In the genomic region with DNA sequence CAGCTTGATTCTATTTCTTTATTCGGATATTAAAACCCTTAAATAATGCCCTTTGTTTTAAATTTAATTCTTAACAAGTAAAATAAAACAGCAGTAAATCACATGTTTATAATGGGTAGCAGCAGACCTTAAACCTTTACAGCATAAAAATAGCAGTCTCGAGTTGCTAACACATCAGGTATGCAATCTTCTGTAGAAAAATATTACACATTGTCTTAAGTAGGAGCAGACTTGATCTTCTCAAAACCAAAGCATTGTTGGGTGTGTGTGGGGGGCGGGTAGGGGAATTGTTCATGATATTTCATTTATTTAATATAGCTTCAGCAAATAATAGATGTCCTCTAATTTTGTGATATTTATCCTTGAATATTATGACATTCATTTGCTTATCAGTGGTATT, we compare ENCODE assay signal across 21 cellular contexts.
"Had no signal": no experiment of that assay in that cellular context is flagged by ENCODE, and none has a peak within 500 bp of the region (broad histone marks: within the 10 kb centered on the region; RNA-seq: fewer than 3 reads in every experiment).

No MANE protein-coding gene starts in this region.

- H3K4me3 ChIP-seq: coronary artery, esophagus muscularis mucosa, lung, pancreas, right lobe of liver, suprapubic skin, transverse colon, vagina had no signal

- H3K4me1 ChIP-seq: pancreas, right lobe of liver, suprapubic skin, vagina had no signal

- H3K9me3 ChIP-seq: esophagus muscularis mucosa, pancreas, right lobe of liver, suprapubic skin, transverse colon, vagina had no signal

- ATAC-seq: left lobe of liver; natural killer cell; pancreas; right lobe of liver; stimulated activated naive CD8-positive, alpha-beta T cell treated with anti-CD3 and anti-CD28 coated beads, Interleukin-15, amount 100 ng/mL, for 72 hours had no signal

- H3K36me3 ChIP-seq: esophagus muscularis mucosa, pancreas, right lobe of liver, suprapubic skin, transverse colon, vagina had no signal

- H3K27me3 ChIP-seq: esophagus muscularis mucosa, pancreas, right lobe of liver, suprapubic skin, transverse colon, vagina had no signal

- DNase-seq: dermis blood vessel endothelial cell; effector memory CD4-positive, alpha-beta T cell; foreskin melanocyte; glutamatergic neuron; kidney; natural killer cell; pancreas; right lobe of liver; small intestine; stimulated activated CD4-positive, alpha-beta T cell treated with anti-CD3 and anti-CD28 coated beads, Interleukin-15, amount 100 ng/mL, for 24 hours; stimulated activated CD4-positive, alpha-beta T cell treated with anti-CD3 and anti-CD28 coated beads, Interleukin-2, amount 100 ng/mL, for 48 hours; stimulated activated CD8-positive, alpha-beta memory T cell treated with anti-CD3 and anti-CD28 coated beads, Interleukin-4, amount 100 ng/mL, for 48 hours; stimulated activated naive CD4-positive, alpha-beta T cell; stimulated activated naive CD8-positive, alpha-beta T cell treated with anti-CD3 and anti-CD28 coated beads, Interleukin-15, amount 100 ng/mL, for 72 hours; transverse colon had no signal

- H3K27ac ChIP-seq: coronary artery, esophagus muscularis mucosa, pancreas, right lobe of liver, suprapubic skin, transverse colon, vagina had no signal
